ENCODE assay signal across 8 cellular contexts in genomic region chr2:182649316-182649715, GRCh38.
DNase-seq lines count a peak whose midpoint lies in the region; ATAC-seq and TF ChIP-seq lines count a peak whose summit lies in the region.

No MANE protein-coding gene starts in this region.

- H3K4me3 ChIP-seq in fibroblast of lung (replicated peaks in 1 of 4; ENCODE audit: control extremely low read depth in 1 of 4, insufficient read depth in 1 of 4, low read depth in 3 of 4, low read length in 4 of 4) = no peak overlapping the region

- in situ Hi-C loops in GM13976 (cut with MboI; ENCODE audit: low sequenced_read_pairs, unreplicated experiment) = no loop called here

- peak; percentile 34 for DNase-seq in GM13976 (ENCODE audit: low spot score)
- DNase-seq in NCI-H82 treated with DMSO at 0.1 percent for 48 hours (lab: John Stamatoyannopoulos, UW; ENCODE audit: unreplicated experiment) = peak; percentile 52
- peak; percentile 37 to 47 for DNase-seq in fibroblast of lung (ENCODE audit: low read depth in 2 of 2)
- peak; percentile 18 for DNase-seq in retina
- no peak for DNase-seq in NCI-H1048 (lab: John Stamatoyannopoulos, UW)

- no peaks in the 10 kb centered on the region for H3K36me3 ChIP-seq in fibroblast of lung (ENCODE audit: control insufficient read depth, insufficient read depth, low read length)

- TF ChIP-seq CTCF in GM13976 (IDR thresholded peaks at IDR 0.05; ENCODE audit: borderline replicate concordance, control extremely low read depth, extremely low read depth, insufficient read depth, missing control alignments) (peak; percentile 54), fibroblast of lung (conservative IDR thresholded peaks at IDR 0.05 in 1 of 2, IDR thresholded peaks at IDR 0.05 in 1 of 2; ENCODE audit: low read depth in 1 of 2, low read length in 2 of 2) (peak; percentile 59)

- H3K79me2 ChIP-seq in fibroblast of lung (ENCODE audit: control insufficient read depth, insufficient read depth, low read length) = no peaks in the 10 kb centered on the region

- no peak overlapping the region for H3K9ac ChIP-seq in fibroblast of lung (ENCODE audit: insufficient read depth, low read length)

- no peaks in the 10 kb centered on the region for H3K9me3 ChIP-seq in fibroblast of lung (ENCODE audit: control insufficient read depth, insufficient read depth, low read depth, low read length)

- H3K27me3 ChIP-seq in fibroblast of lung (ENCODE audit: control insufficient read depth, insufficient read depth, low read length) = no peaks in the 10 kb centered on the region

- no peaks in the 10 kb centered on the region for H3K4me1 ChIP-seq in fibroblast of lung (ENCODE audit: control insufficient read depth, extremely low read depth, insufficient read depth, low read length)

- no peak overlapping the region for H2AFZ ChIP-seq in fibroblast of lung (ENCODE audit: low read length)

- no peak overlapping the region for H3K27ac ChIP-seq in fibroblast of lung (ENCODE audit: insufficient read depth, low read length)

- no peaks in the 10 kb centered on the region for H4K20me1 ChIP-seq in fibroblast of lung (ENCODE audit: control insufficient read depth, extremely low read depth, insufficient read depth, low read length)

- ATAC-seq in HG03442 (IDR thresholded peaks at IDR 0.05; ENCODE audit: unreplicated experiment) (peak; percentile 56), GM21723 (IDR thresholded peaks at IDR 0.05; ENCODE audit: unreplicated experiment) (no peak), GM19397 (IDR thresholded peaks at IDR 0.05; ENCODE audit: unreplicated experiment) (no peak)

- H3K4me2 ChIP-seq in fibroblast of lung (ENCODE audit: extremely low read depth, insufficient read depth, low read length) = no peak overlapping the region
